ENCODE assay signal across 11 cellular contexts in the genomic region with DNA sequence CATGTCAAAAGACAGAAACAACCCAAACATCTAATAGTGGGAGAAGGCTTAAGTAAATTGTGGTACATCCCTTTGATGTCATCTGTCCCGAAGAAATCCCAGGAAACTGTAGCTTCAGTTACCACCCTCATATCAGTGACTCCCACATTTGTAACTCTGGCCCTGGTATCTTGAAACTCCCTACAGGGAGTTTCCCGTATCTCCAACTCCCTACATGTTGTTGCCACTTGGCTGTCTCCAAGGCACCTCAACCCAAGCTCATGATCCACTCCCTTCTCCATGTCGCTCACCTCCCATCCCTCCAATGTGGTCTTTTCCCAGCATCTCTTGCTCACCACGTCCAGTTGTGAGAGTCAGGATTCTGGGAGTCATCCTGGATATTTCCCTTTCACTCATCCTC.
"Had no signal": no experiment of that assay in that cellular context is flagged by ENCODE, and none has a peak within 500 bp of the region (broad histone marks: within the 10 kb centered on the region; RNA-seq: fewer than 3 reads in every experiment).

No MANE protein-coding gene starts in this region.

- H3K9me3 Mint-ChIP-seq: H9, HFFc6, IgD-negative memory B cell had no signal

- DNase-seq: GM23248, GOT3, H9, HCEC 1CT, HFFc6, KBM-7 had no signal

- H3K36me3 Mint-ChIP-seq: IgD-negative memory B cell had no signal

- H3K4me3 Mint-ChIP-seq: H9, HFFc6, IgD-negative memory B cell had no signal

- H3K4me2 ChIP-seq: KMS-11 had no signal

- H3K4me1 Mint-ChIP-seq: IgD-negative memory B cell had no signal

- ATAC-seq: HepG2 had no signal

- H3K27ac Mint-ChIP-seq: HFFc6 had no signal

- H3K4me3 ChIP-seq: GM23248 had no signal

- H3K9ac ChIP-seq: GM23248, KMS-11 had no signal

- H3K27ac ChIP-seq: GM23248, HL-60, KMS-11 had no signal

- H2AFZ ChIP-seq: GM23248 had no signal

- FAIRE-seq: H54, HepG2 had no signal
